10 cellular contexts compared by ENCODE assay signal in genomic region chr2:139742216-139743172, GRCh38.
"Had no signal": no experiment of that assay in that cellular context is flagged by ENCODE, and none has a peak within 500 bp of the region (broad histone marks: within the 10 kb centered on the region; RNA-seq: fewer than 3 reads in every experiment).

No MANE protein-coding gene starts in this region.

- ATAC-seq: HepG2 had no signal

- H3K27me3 Mint-ChIP-seq: IgD-negative memory B cell had no signal

- H3K36me3 Mint-ChIP-seq: IgD-negative memory B cell had no signal

- DNase-seq: GM23248, GOT3, H9, HCEC 1CT, KBM-7 had no signal

- H3K4me3 ChIP-seq: GM23248 had no signal

- H3K4me2 ChIP-seq: KMS-11 had no signal

- H3K27ac Mint-ChIP-seq: H9, IgD-negative memory B cell had no signal

- H3K4me1 Mint-ChIP-seq: IgD-negative memory B cell had no signal

- H3K9ac ChIP-seq: GM23248, KMS-11 had no signal

- FAIRE-seq: H54, HepG2 had no signal

- H3K27ac ChIP-seq: GM23248, HL-60, KMS-11 had no signal

- H2AFZ ChIP-seq: GM23248 had no signal

- H3K4me3 Mint-ChIP-seq: H9, IgD-negative memory B cell had no signal
